12 cellular contexts compared by ENCODE assay signal in the genomic region with DNA sequence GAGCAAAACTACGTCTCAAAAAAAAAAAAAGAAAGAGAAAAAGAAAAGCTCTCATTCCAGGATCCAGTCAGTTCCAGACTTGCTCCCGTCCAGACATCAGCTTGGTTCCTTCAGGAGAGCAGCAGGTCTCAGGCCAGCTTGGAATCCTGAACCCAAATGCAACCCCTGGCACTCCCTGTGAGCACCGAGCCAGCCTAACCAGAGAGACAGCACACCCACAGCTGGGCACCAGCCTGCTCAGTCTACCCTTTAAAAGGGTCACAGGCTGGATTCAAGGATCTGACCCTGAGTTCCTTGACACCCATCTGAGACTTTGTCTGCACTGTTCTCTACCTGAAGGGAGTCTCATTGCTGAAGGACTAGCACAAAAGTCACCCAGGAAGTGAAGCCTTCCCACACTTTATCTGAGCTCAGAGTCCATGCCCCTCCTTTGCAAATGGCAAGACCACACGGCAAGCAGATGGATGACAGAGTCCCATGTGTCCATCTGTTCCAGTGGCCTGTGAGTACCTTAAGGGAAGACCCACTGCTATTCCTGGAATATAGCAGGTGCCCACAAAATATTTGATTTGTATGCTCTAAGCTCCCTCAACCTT. TPM values are rescaled to one million over a fixed set of nuclear protein-coding genes. Genes with fewer than 3 reads are reported as not detected.
DNase-seq lines count a peak whose midpoint lies in the region; ATAC-seq and TF ChIP-seq lines count a peak whose summit lies in the region.
"Had no signal": no experiment of that assay in that cellular context is flagged by ENCODE, and none has a peak within 500 bp of the region (broad histone marks: within the 10 kb centered on the region; RNA-seq: fewer than 3 reads in every experiment).

No MANE protein-coding gene starts in this region.

- H3K9me3 Mint-ChIP-seq in stimulated activated naive CD8-positive, alpha-beta T cell treated with anti-CD3 and anti-CD28 coated beads, Interleukin-15, Interleukin-2, amounts not matched to agents 100 ng/mL and 50 ng/mL, for 24 hours, result no peaks in the 10 kb centered on the region
- no peaks in the 10 kb centered on the region for H3K9me3 Mint-ChIP-seq in activated naive CD8-positive, alpha-beta T cell treated with anti-CD3 and anti-CD28 coated beads for 36 hours
- H3K9me3 Mint-ChIP-seq in CD14-positive monocyte, result peaks cover 0 to 2% (median 0%) of the 10 kb centered on the region in 7 donors

- peak overlapping the region; percentile 88 for H3K4me3 Mint-ChIP-seq in stimulated activated naive CD8-positive, alpha-beta T cell treated with anti-CD3 and anti-CD28 coated beads, Interleukin-15, Interleukin-2, amounts not matched to agents 100 ng/mL and 50 ng/mL, for 24 hours
- H3K4me3 Mint-ChIP-seq in activated naive CD8-positive, alpha-beta T cell treated with anti-CD3 and anti-CD28 coated beads for 36 hours, result peak overlapping the region; percentile 94
- H3K4me3 Mint-ChIP-seq in CD14-positive monocyte, result peak overlapping the region in 1 of 2 donors; percentile 81

- TF ChIP-seq POLR2A in spleen (IDR thresholded peaks at IDR 0.05), result no peak

- WGBS in spleen, 5 donors, result 80 to 87% (median 85%) methylated on average over 4 of the region's 4 CpGs

- DNase-seq in stimulated activated naive CD8-positive, alpha-beta T cell treated with anti-CD3 and anti-CD28 coated beads, Interleukin-15, Interleukin-2, amounts not matched to agents 100 U/mL and 50 U/mL, for 24 hours, result no peak
- DNase-seq in activated naive CD8-positive, alpha-beta T cell treated with anti-CD3 and anti-CD28 coated beads for 36 hours, result no peak
- peak; percentile 61 for DNase-seq in left lobe of liver (ENCODE audit: low spot score)
- no peak for DNase-seq in caudate nucleus (lab: John Stamatoyannopoulos, UW)
- no peak for DNase-seq in CD14-positive monocyte (ENCODE audit: low spot score)
- no peak for DNase-seq in spleen
- DNase-seq: amniotic stem cell, NCI-H146, pancreas, upper lobe of right lung had no signal

- peaks cover 14 to 48% (median 31%) of the 10 kb centered on the region in 6 donors for H3K4me1 ChIP-seq in spleen

- ATAC-seq in stimulated activated naive CD8-positive, alpha-beta T cell treated with anti-CD3 and anti-CD28 coated beads, Interleukin-15, Interleukin-2, amounts not matched to agents 100 U/mL and 50 U/mL, for 24 hours, result no peak
- ATAC-seq in left lobe of liver (peak; percentile 34), GM18517 (IDR thresholded peaks at IDR 0.05; ENCODE audit: unreplicated experiment) (no peak)
- ATAC-seq: upper lobe of right lung had no signal

- no peaks in the 10 kb centered on the region for H3K9me3 ChIP-seq in spleen
- H3K9me3 ChIP-seq: pancreas, upper lobe of right lung had no signal

- peaks cover 15% of the 10 kb centered on the region for H3K4me1 Mint-ChIP-seq in stimulated activated naive CD8-positive, alpha-beta T cell treated with anti-CD3 and anti-CD28 coated beads, Interleukin-15, Interleukin-2, amounts not matched to agents 100 ng/mL and 50 ng/mL, for 24 hours (ENCODE audit: low read depth)
- peaks cover 29% of the 10 kb centered on the region for H3K4me1 Mint-ChIP-seq in activated naive CD8-positive, alpha-beta T cell treated with anti-CD3 and anti-CD28 coated beads for 36 hours
- peaks cover 26% of the 10 kb centered on the region for H3K4me1 Mint-ChIP-seq in CD14-positive monocyte

- no peaks in the 10 kb centered on the region for H3K27me3 Mint-ChIP-seq in stimulated activated naive CD8-positive, alpha-beta T cell treated with anti-CD3 and anti-CD28 coated beads, Interleukin-15, Interleukin-2, amounts not matched to agents 100 ng/mL and 50 ng/mL, for 24 hours
- H3K27me3 Mint-ChIP-seq in activated naive CD8-positive, alpha-beta T cell treated with anti-CD3 and anti-CD28 coated beads for 36 hours, result no peaks in the 10 kb centered on the region
- H3K27me3 Mint-ChIP-seq in CD14-positive monocyte (ENCODE audit: low read depth in 3 of 3), result peaks cover 11 to 19% (median 19%) of the 10 kb centered on the region in 3 donors

- H3K36me3 Mint-ChIP-seq in stimulated activated naive CD8-positive, alpha-beta T cell treated with anti-CD3 and anti-CD28 coated beads, Interleukin-15, Interleukin-2, amounts not matched to agents 100 ng/mL and 50 ng/mL, for 24 hours (ENCODE audit: low read depth), result no peaks in the 10 kb centered on the region
- no peaks in the 10 kb centered on the region for H3K36me3 Mint-ChIP-seq in activated naive CD8-positive, alpha-beta T cell treated with anti-CD3 and anti-CD28 coated beads for 36 hours
- no peaks in the 10 kb centered on the region for H3K36me3 Mint-ChIP-seq in CD14-positive monocyte

- no peaks in the 10 kb centered on the region for H3K27me3 ChIP-seq in spleen (replicated peaks in 1 of 7)
- H3K27me3 ChIP-seq: pancreas, upper lobe of right lung had no signal

- no peaks in the 10 kb centered on the region for H3K36me3 ChIP-seq in spleen
- H3K36me3 ChIP-seq: pancreas, upper lobe of right lung had no signal

- TF ChIP-seq CTCF in CD14-positive monocyte (IDR thresholded peaks at IDR 0.05), result no peak
- no peak for TF ChIP-seq CTCF in spleen (IDR thresholded peaks at IDR 0.05 in 8 of 11, conservative IDR thresholded peaks at IDR 0.05 in 3 of 11)

- H3K4me3 ChIP-seq in spleen, result peak overlapping the region in 3 of 8 donors; percentile 89 to 100 (median 97)

- no peak overlapping the region for H3K27ac ChIP-seq in caudate nucleus (ENCODE audit: low read depth, low read length)
- no peak overlapping the region for H3K27ac ChIP-seq in spleen
- H3K27ac ChIP-seq: pancreas, upper lobe of right lung had no signal

- H3K27ac Mint-ChIP-seq in stimulated activated naive CD8-positive, alpha-beta T cell treated with anti-CD3 and anti-CD28 coated beads, Interleukin-15, Interleukin-2, amounts not matched to agents 100 ng/mL and 50 ng/mL, for 24 hours, result no peak overlapping the region
- no peak overlapping the region for H3K27ac Mint-ChIP-seq in activated naive CD8-positive, alpha-beta T cell treated with anti-CD3 and anti-CD28 coated beads for 36 hours
- H3K27ac Mint-ChIP-seq in CD14-positive monocyte, result peak overlapping the region in 1 of 7 donors; percentile 28

- intact Hi-C loops in CD14-positive monocyte (cut with micrococcal nuclease), result no loop called here
- intact Hi-C loops in spleen (cut with DNase I; ENCODE audit: low total_unique reads), result no loop called here

RNA-seq across cellular contexts. Expression of a gene that starts 1.4 kb away (rescaled TPM):
- 10 to 100 TPM; 36.3 to 39.4 TPM for total RNA-seq in activated naive CD8-positive, alpha-beta T cell treated with anti-CD3 and anti-CD28 coated beads for 36 hours
- total RNA-seq in left lobe of liver (201 TPM), spleen (10 to 100 TPM; 54.8 to 98.3 (median 70.7) TPM)
- polyA plus RNA-seq in CD14-positive monocyte (100 to 1,000 TPM; 171 to 218 TPM), spleen (10 to 100 TPM; 38.4 to 72.2 (median 62.0) TPM)
